Comparison of ENCODE assay signal across 9 cellular contexts in the genomic region with DNA sequence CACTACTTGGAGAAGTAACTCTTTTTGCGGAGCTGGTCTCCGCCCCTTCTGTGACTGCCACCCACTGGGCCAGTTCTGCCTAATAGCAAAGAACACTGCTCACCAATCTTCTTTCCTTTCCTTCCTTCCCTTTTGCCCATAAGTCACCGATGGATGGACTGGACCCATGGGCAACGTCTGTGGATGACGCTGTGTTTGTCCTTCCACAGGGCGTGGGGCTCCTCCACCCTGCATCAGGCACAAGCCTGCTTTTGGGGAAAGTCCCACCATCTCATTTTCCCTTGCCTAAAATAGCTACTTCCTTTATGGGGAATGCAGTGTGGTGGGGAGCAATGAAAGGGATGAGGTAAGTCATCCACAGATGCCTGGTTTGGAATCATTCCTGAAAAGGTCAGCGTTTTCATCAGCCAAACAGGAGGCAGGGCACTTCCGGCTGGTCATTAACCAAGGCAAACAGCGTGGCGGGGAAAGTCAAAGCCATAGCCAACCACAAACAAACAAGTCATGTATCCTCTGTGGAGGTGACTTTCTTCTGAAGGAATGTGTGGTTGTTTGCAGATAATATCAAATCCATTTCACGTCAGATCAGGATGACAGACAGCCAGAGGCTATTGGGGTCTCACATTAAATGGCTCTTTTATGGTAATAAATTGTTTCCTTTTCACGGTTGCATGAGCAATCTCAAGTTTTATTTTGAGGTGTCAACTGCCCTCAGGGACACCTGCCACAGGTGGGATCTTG. TPM values are rescaled to one million over a fixed set of nuclear protein-coding genes. Genes with fewer than 3 reads are reported as not detected.
DNase-seq lines count a peak whose midpoint lies in the region; ATAC-seq lines count a peak whose summit lies in the region.
"Had no signal": no experiment of that assay in that cellular context is flagged by ENCODE, and none has a peak within 500 bp of the region (broad histone marks: within the 10 kb centered on the region; RNA-seq: fewer than 3 reads in every experiment).

No MANE protein-coding gene starts in this region.

- ATAC-seq in GM21423 (IDR thresholded peaks at IDR 0.05; ENCODE audit: unreplicated experiment) (no peak), GM21825 (IDR thresholded peaks at IDR 0.05; ENCODE audit: unreplicated experiment) (no peak)
- ATAC-seq in naive thymus-derived CD8-positive, alpha-beta T cell = no peak

- H3K4me3 ChIP-seq in subcutaneous abdominal adipose tissue (ENCODE audit: low read depth in 1 of 5, low read length in 5 of 5) = peak overlapping the region in 1 of 5 donors; percentile 23

- peak overlapping the region in 1 of 10 donors; percentile 52 for H3K27ac Mint-ChIP-seq in naive thymus-derived CD8-positive, alpha-beta T cell

- peak overlapping the region; percentile 60 for H3K27ac ChIP-seq in subcutaneous abdominal adipose tissue (ENCODE audit: low read depth, low read length)

- H3K9ac ChIP-seq in subcutaneous abdominal adipose tissue (ENCODE audit: low read length in 5 of 5) = no peak overlapping the region

- peaks cover 10 to 55% (median 25%) of the 10 kb centered on the region in 5 donors for H3K4me1 ChIP-seq in subcutaneous abdominal adipose tissue (ENCODE audit: control insufficient read depth in 5 of 5, insufficient read depth in 5 of 5, low read length in 5 of 5)

- no peaks in the 10 kb centered on the region for H3K36me3 ChIP-seq in subcutaneous abdominal adipose tissue (ENCODE audit: control insufficient read depth in 5 of 5, insufficient read depth in 5 of 5, low read length in 5 of 5)

- H3K27me3 Mint-ChIP-seq in naive thymus-derived CD8-positive, alpha-beta T cell = peaks cover 0 to 2% (median 0%) of the 10 kb centered on the region in 5 donors
- H3K27me3 Mint-ChIP-seq: central memory CD8-positive, alpha-beta T cell had no signal

- no peak overlapping the region for H3K4me3 Mint-ChIP-seq in naive thymus-derived CD8-positive, alpha-beta T cell
- H3K4me3 Mint-ChIP-seq: central memory CD8-positive, alpha-beta T cell had no signal

- peaks cover 0 to 5% (median 0%) of the 10 kb centered on the region in 3 donors for H3K36me3 Mint-ChIP-seq in naive thymus-derived CD8-positive, alpha-beta T cell

- H3K9me3 ChIP-seq in subcutaneous abdominal adipose tissue (ENCODE audit: control insufficient read depth in 5 of 5, low read length in 5 of 5) = no peaks in the 10 kb centered on the region

- no peaks in the 10 kb centered on the region for H3K27me3 ChIP-seq in subcutaneous abdominal adipose tissue (ENCODE audit: control insufficient read depth in 5 of 5, insufficient read depth in 4 of 5, low read length in 5 of 5)

- peaks cover 0 to 10% (median 0%) of the 10 kb centered on the region in 9 donors for H3K9me3 Mint-ChIP-seq in naive thymus-derived CD8-positive, alpha-beta T cell

- POLR2A ChIA-PET in naive thymus-derived CD8-positive, alpha-beta T cell (lab: Charles Lee) = interaction anchor here (0.5 kb wide), 1 partner anchor 36 kb away, joined by 4 read pairs; no protein-coding TSS in a partner anchor

- H3K4me1 Mint-ChIP-seq in naive thymus-derived CD8-positive, alpha-beta T cell = peaks cover 0 to 5% (median 1%) of the 10 kb centered on the region in 4 donors
- H3K4me1 Mint-ChIP-seq: central memory CD8-positive, alpha-beta T cell had no signal

- DNase-seq in HCEC 1CT (peak; percentile 85), SHP77 treated with DMSO at 0.1 percent for 48 hours (lab: John Stamatoyannopoulos, UW) (peak; percentile 92), glomerular visceral epithelial cell (ENCODE audit: extremely low spot score) (peak; percentile 93), OCI-M1 (lab: John Stamatoyannopoulos, UW) (no peak)
- DNase-seq in naive thymus-derived CD8-positive, alpha-beta T cell = no peak

RNA-seq across cellular contexts. Expression of a gene that starts 30.7 kb away (rescaled TPM):
- total RNA-seq in naive thymus-derived CD8-positive, alpha-beta T cell = 10 to 100 TPM; 19.2 to 20.4 TPM
- 10 to 100 TPM; 11.9 to 17.4 (median 13.7) TPM for polyA plus RNA-seq in naive thymus-derived CD8-positive, alpha-beta T cell

RNA-seq across cellular contexts. Expression of a gene that starts 50.1 kb away (rescaled TPM):
- total RNA-seq in naive thymus-derived CD8-positive, alpha-beta T cell = 1 to 10 TPM; 2.8 to 4.2 TPM
- polyA plus RNA-seq in naive thymus-derived CD8-positive, alpha-beta T cell = under 1 TPM; 0.23 to 0.54 (median 0.35) TPM

Comparison
In these comparisons a context has a peak if more than half of its experiments do, and no peak if none do; other contexts are left out.
1. DNase-seq: peak in HCEC 1CT (single experiment), SHP77 treated with DMSO at 0.1 percent for 48 hours (single experiment) and glomerular visceral epithelial cell (single experiment); none in OCI-M1 (single experiment) and naive thymus-derived CD8-positive, alpha-beta T cell (0 of 10).